8 cellular contexts compared by ENCODE assay signal in the genomic region with DNA sequence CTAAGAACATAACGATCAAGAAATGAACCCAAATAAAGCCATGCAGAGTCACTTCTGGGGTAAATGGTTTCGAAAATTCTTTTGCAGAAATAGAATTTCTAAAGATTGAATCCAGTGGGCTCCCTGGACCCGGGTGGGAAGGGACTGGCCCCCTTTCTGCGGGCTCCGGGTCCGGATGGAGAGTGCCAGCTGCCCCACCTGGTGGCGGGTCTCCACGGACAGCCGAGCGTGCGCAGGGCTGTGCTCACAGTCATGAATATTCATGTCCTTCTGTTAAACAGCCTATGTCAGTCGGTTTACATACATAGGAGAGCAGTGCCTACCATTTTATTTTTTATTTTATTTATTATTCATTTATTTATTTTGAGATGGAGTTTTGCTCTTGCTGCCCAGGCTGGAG. TPM values are rescaled to one million over a fixed set of nuclear protein-coding genes. Genes with fewer than 3 reads are reported as not detected.
DNase-seq lines count a peak whose midpoint lies in the region; ATAC-seq and TF ChIP-seq lines count a peak whose summit lies in the region.

No MANE protein-coding gene starts in this region.

- intact Hi-C loops in activated B cell treated with CpG ODN at 0.5 μM for 24 hours (cut with micrococcal nuclease): no loop called here

- no peak overlapping the region for H3K4me3 ChIP-seq in H7 (ENCODE audit: insufficient read depth, low read depth, low read length)

- no peak for TF ChIP-seq CTCF in activated B cell treated with CpG ODN at 0.5 μM for 24 hours (IDR thresholded peaks at IDR 0.05)

- no peaks in the 10 kb centered on the region for H3K27me3 ChIP-seq in H7 (ENCODE audit: control insufficient read depth, insufficient read depth, low read length)

- H3K27ac Mint-ChIP-seq in activated B cell treated with CpG ODN at 0.5 μM for 24 hours: no peak overlapping the region

- POLR2A ChIA-PET in activated B cell treated with CpG ODN at 0.5 μM for 24 hours (lab: Charles Lee): no interaction called here

- DNase-seq in DMS 273 treated with DMSO at 0.1 percent for 48 hours (lab: John Stamatoyannopoulos, UW): peak; percentile 45
- DNase-seq in H7: peak; percentile 94
- peak; percentile 24 for DNase-seq in activated B cell treated with CpG ODN at 0.5 μM for 24 hours
- peak; percentile 36 to 55 for DNase-seq in lung microvascular endothelial cell (ENCODE audit: low read depth in 2 of 2)
- DNase-seq in NCI-H2029 (lab: John Stamatoyannopoulos, UW): no peak
- no peak for DNase-seq in activated CD4-positive, alpha-beta T cell treated with anti-CD3 and anti-CD28 coated beads, Interleukin-2, amount 50 U/mL, for 4 hours

- CTCF ChIA-PET in activated B cell treated with CpG ODN at 0.5 μM for 24 hours (lab: Charles Lee): no interaction called here

- H3K36me3 ChIP-seq in H7 (replicated peaks; ENCODE audit: control insufficient read depth, insufficient read depth, low read length): no peaks in the 10 kb centered on the region

- H3K9me3 Mint-ChIP-seq in activated B cell treated with CpG ODN at 0.5 μM for 24 hours: no peaks in the 10 kb centered on the region

- H3K27me3 Mint-ChIP-seq in activated B cell treated with CpG ODN at 0.5 μM for 24 hours: peaks cover 16% of the 10 kb centered on the region

- peaks cover 4% of the 10 kb centered on the region for H3K4me1 Mint-ChIP-seq in activated B cell treated with CpG ODN at 0.5 μM for 24 hours

- H3K4me3 Mint-ChIP-seq in activated B cell treated with CpG ODN at 0.5 μM for 24 hours: no peak overlapping the region

- peaks cover 2% of the 10 kb centered on the region for H3K36me3 Mint-ChIP-seq in activated B cell treated with CpG ODN at 0.5 μM for 24 hours (ENCODE audit: low read depth)

- ATAC-seq in activated B cell treated with CpG ODN at 0.5 μM for 24 hours (ENCODE audit: low read depth) (peak; percentile 66), HG03280 (IDR thresholded peaks at IDR 0.05; ENCODE audit: unreplicated experiment) (no peak), GM18511 (IDR thresholded peaks at IDR 0.05; ENCODE audit: unreplicated experiment) (no peak)

RNA-seq across cellular contexts. Expression of gene PPP1R26, which starts 4.7 kb away (rescaled TPM):
- total RNA-seq in H7 (2014; rRNA removed; shearing (Covaris generic)): 40.8 and 58.8 TPM in 2 replicates
- total RNA-seq in activated B cell treated with CpG ODN at 0.5 μM for 24 hours (3.1 and 6.7 TPM in 2 replicates), lung microvascular endothelial cell (8.3 and 9.7 TPM in 2 replicates)

RNA-seq across cellular contexts. Expression of gene MRPS2, which starts 25.6 kb away (rescaled TPM):
- total RNA-seq in H7 (2014; rRNA removed; shearing (Covaris generic)): 115 and 121 TPM in 2 replicates
- total RNA-seq in activated B cell treated with CpG ODN at 0.5 μM for 24 hours (35.1 and 39.7 TPM in 2 replicates), lung microvascular endothelial cell (11.5 and 14.6 TPM in 2 replicates)

RNA-seq across cellular contexts. Expression of gene LCN1, which starts 46.3 kb away (rescaled TPM):
- not detected in 2 replicates for total RNA-seq in H7 (2014; rRNA removed; shearing (Covaris generic))
- not detected in 2 replicates for total RNA-seq in activated B cell treated with CpG ODN at 0.5 μM for 24 hours
- not detected in 2 replicates for total RNA-seq in lung microvascular endothelial cell

Comparison
In these comparisons a context has a peak if more than half of its experiments do, and no peak if none do; other contexts are left out.
1. DNase-seq: peak in DMS 273 treated with DMSO at 0.1 percent for 48 hours (single experiment), H7 (single experiment), activated B cell treated with CpG ODN at 0.5 μM for 24 hours (single experiment) and lung microvascular endothelial cell (2 of 2); none in NCI-H2029 (single experiment) and activated CD4-positive, alpha-beta T cell treated with anti-CD3 and anti-CD28 coated beads, Interleukin-2, amount 50 U/mL, for 4 hours (0 of 2).